Comparison of ENCODE assay signal across 19 cellular contexts in genomic region chr6:87762116-87762515, GRCh38.
DNase-seq lines count a peak whose midpoint lies in the region; ATAC-seq and TF ChIP-seq lines count a peak whose summit lies in the region.
"Had no signal": no experiment of that assay in that cellular context is flagged by ENCODE, and none has a peak within 500 bp of the region (broad histone marks: within the 10 kb centered on the region; RNA-seq: fewer than 3 reads in every experiment).

No MANE protein-coding gene starts in this region.

- H3K36me3 ChIP-seq in SK-N-SH (replicated peaks in 1 of 2; ENCODE audit: control insufficient read depth in 1 of 2, insufficient read depth in 2 of 2, low read length in 1 of 2) (no peaks in the 10 kb centered on the region), left lung (no peaks in the 10 kb centered on the region), trophoblast cell (ENCODE audit: control insufficient read depth in 1 of 2, insufficient read depth in 2 of 2, low read length in 2 of 2) (no peaks in the 10 kb centered on the region), H7 (replicated peaks; ENCODE audit: control insufficient read depth, insufficient read depth, low read length) (no peaks in the 10 kb centered on the region)

- H3K9me3 ChIP-seq in SK-N-SH (no peaks in the 10 kb centered on the region), left lung (no peaks in the 10 kb centered on the region), trophoblast cell (ENCODE audit: insufficient read depth, low read depth, low read length) (no peaks in the 10 kb centered on the region)
- H3K9me3 ChIP-seq: A549, Caco-2 had no signal

- H4K8ac ChIP-seq in trophoblast cell (ENCODE audit: low read depth, low read length) = no peak overlapping the region

- H2AFZ ChIP-seq in SK-N-SH (ENCODE audit: low read depth) (no peak overlapping the region), trophoblast cell (ENCODE audit: insufficient read depth, low read length, poor library complexity) (no peak overlapping the region)
- H2AFZ ChIP-seq: GM23248 had no signal

- POLR2A ChIA-PET in SK-N-SH (lab: Yijun Ruan, JAX) = no interaction called here

- no peak overlapping the region for H3K4ac ChIP-seq in trophoblast cell (ENCODE audit: low read depth, low read length)

- TF ChIP-seq EP300 in SK-N-SH (IDR thresholded peaks at IDR 0.05; ENCODE audit: borderline replicate concordance in 1 of 2, low read depth in 1 of 2, low read length in 1 of 2) = no peak

- ATAC-seq in SK-N-SH treated with all-trans-retinoic acid at 6 μM for 48 hours (no peak), left lung (peak; percentile 81)
- ATAC-seq: A549, HCT116 had no signal

- no peak for TF ChIP-seq RAD21 in SK-N-SH (IDR thresholded peaks at IDR 0.05; ENCODE audit: low read length)

- H3K9me2 ChIP-seq in SK-N-SH = no peaks in the 10 kb centered on the region

- no peak overlapping the region for H4K91ac ChIP-seq in trophoblast cell (ENCODE audit: low read depth, low read length)

- H3K27me3 ChIP-seq in SK-N-SH (ENCODE audit: insufficient read depth) = no peaks in the 10 kb centered on the region
- H3K27me3 ChIP-seq in left lung = no peaks in the 10 kb centered on the region
- no peaks in the 10 kb centered on the region for H3K27me3 ChIP-seq in trophoblast cell (ENCODE audit: insufficient read depth, low read length)
- H3K27me3 ChIP-seq in H7 (ENCODE audit: control insufficient read depth, insufficient read depth, low read length) = no peaks in the 10 kb centered on the region

- no peaks in the 10 kb centered on the region for H3K9me3 Mint-ChIP-seq in endothelial cell (ENCODE audit: unreplicated experiment)
- H3K9me3 Mint-ChIP-seq: CD4-positive, alpha-beta memory T cell; H9 had no signal

- no peak overlapping the region for H4K12ac ChIP-seq in trophoblast cell (ENCODE audit: low read depth, low read length)

- H3K4me3 ChIP-seq in SK-N-SH (ENCODE audit: low read depth in 2 of 2, low read length in 1 of 2) = no peak overlapping the region
- H3K4me3 ChIP-seq in left lung = no peak overlapping the region
- no peak overlapping the region for H3K4me3 ChIP-seq in trophoblast cell (ENCODE audit: low read depth, low read length)
- H3K4me3 ChIP-seq in H7 (ENCODE audit: insufficient read depth, low read depth, low read length) = no peak overlapping the region
- H3K4me3 ChIP-seq: A549, GM23248 had no signal

- H3K79me2 ChIP-seq in SK-N-SH (ENCODE audit: insufficient read depth) = no peaks in the 10 kb centered on the region
- H3K79me2 ChIP-seq in trophoblast cell (ENCODE audit: control insufficient read depth, insufficient read depth, low read length, poor library complexity) = no peaks in the 10 kb centered on the region

- no peak overlapping the region for H3K27ac Mint-ChIP-seq in endothelial cell (ENCODE audit: unreplicated experiment)
- H3K27ac Mint-ChIP-seq: CD4-positive, alpha-beta memory T cell; H9 had no signal

- peaks cover 2% of the 10 kb centered on the region for H3K27me3 Mint-ChIP-seq in endothelial cell (ENCODE audit: unreplicated experiment)
- H3K27me3 Mint-ChIP-seq: CD4-positive, alpha-beta memory T cell had no signal

- CTCF ChIA-PET in SK-N-SH (lab: Yijun Ruan, JAX) = no interaction called here

- H3K4me2 ChIP-seq in SK-N-SH = no peak overlapping the region
- no peak overlapping the region for H3K4me2 ChIP-seq in trophoblast cell (ENCODE audit: low read length)
- H3K4me2 ChIP-seq: A549 had no signal

- intact Hi-C loops in left lung (cut with DNase I) = no loop called here

- no peak overlapping the region for H3K14ac ChIP-seq in trophoblast cell (ENCODE audit: low read length)

- H3K9ac ChIP-seq in SK-N-SH (no peak overlapping the region), trophoblast cell (ENCODE audit: low read length) (no peak overlapping the region)
- H3K9ac ChIP-seq: GM23248 had no signal

- no peaks in the 10 kb centered on the region for H3K4me1 Mint-ChIP-seq in endothelial cell (ENCODE audit: unreplicated experiment)

- H3K23ac ChIP-seq in trophoblast cell (ENCODE audit: low read length) = no peak overlapping the region

- TF ChIP-seq CTCF in SK-N-SH (IDR thresholded peaks at IDR 0.05) (no peak), left lung (IDR thresholded peaks at IDR 0.05) (no peak), endothelial cell (IDR thresholded peaks at IDR 0.05; ENCODE audit: unreplicated experiment) (no peak)

- no peak overlapping the region for H2BK5ac ChIP-seq in trophoblast cell (ENCODE audit: low read depth, low read length, poor library complexity)

- H3K27ac ChIP-seq in SK-N-SH (ENCODE audit: low read depth in 2 of 2, low read length in 1 of 2) = no peak overlapping the region
- no peak overlapping the region for H3K27ac ChIP-seq in left lung
- no peak overlapping the region for H3K27ac ChIP-seq in trophoblast cell (ENCODE audit: low read depth, low read length)
- H3K27ac ChIP-seq: 22Rv1, A549, GM23248 had no signal

- peaks cover 0 to 2% of the 10 kb centered on the region in 2 experiments; a peak in 1 of 4 replicates for H3K4me1 ChIP-seq in SK-N-SH (ENCODE audit: control insufficient read depth in 1 of 2, insufficient read depth in 2 of 2, low read depth in 1 of 2, low read length in 1 of 2)
- peaks cover 0 to 12% of the 10 kb centered on the region in 2 donors for H3K4me1 ChIP-seq in left lung
- H3K4me1 ChIP-seq in trophoblast cell (ENCODE audit: control insufficient read depth in 1 of 2, insufficient read depth in 2 of 2, low read length in 2 of 2) = no peaks in the 10 kb centered on the region
- H3K4me1 ChIP-seq: Caco-2 had no signal

- WGBS in SK-N-SH (ENCODE audit: low lambda C conversion rate) = 74% methylated on average over 3 of the region's 3 CpGs
- no CpG with 5 or more reads among the region's 3 CpGs for WGBS in trophoblast cell (ENCODE audit: extremely low coverage, insufficient coverage, insufficient read length)

- DNase-seq in SK-N-SH (peak; percentile 18), left lung (no peak), trophoblast cell (peak; percentile 22 to 58), COR-L47 (lab: John Stamatoyannopoulos, UW) (no peak), endothelial cell (ENCODE audit: low spot score) (no peak), H7 (no peak)
- DNase-seq in stimulated activated CD4-positive, alpha-beta T cell treated with anti-CD3 and anti-CD28 coated beads, Interleukin-2, amount 100 ng/mL, for 48 hours = no peak
- DNase-seq: ACHN; C1 segment of cervical spinal cord; Caco-2; CD4-positive, alpha-beta memory T cell; DMS153; DND-41; GM23248; H9 had no signal

- H4K20me1 ChIP-seq in SK-N-SH (ENCODE audit: insufficient read depth) = no peaks in the 10 kb centered on the region

- no peak overlapping the region for H2BK120ac ChIP-seq in trophoblast cell (ENCODE audit: insufficient read depth, low read length, poor library complexity)

- no peak overlapping the region for H3K18ac ChIP-seq in trophoblast cell (ENCODE audit: low read length)

- peaks cover 4% of the 10 kb centered on the region for H3K36me3 Mint-ChIP-seq in endothelial cell (ENCODE audit: low read depth, unreplicated experiment)
- H3K36me3 Mint-ChIP-seq: CD4-positive, alpha-beta memory T cell had no signal

- H2BK12ac ChIP-seq in trophoblast cell (ENCODE audit: low read length) = no peak overlapping the region

- H3F3A ChIP-seq in SK-N-SH (replicated peaks; ENCODE audit: insufficient read depth) = no peaks in the 10 kb centered on the region

- H2AK5ac ChIP-seq in trophoblast cell (ENCODE audit: low read length) = no peak overlapping the region

- H3K79me1 ChIP-seq in trophoblast cell (ENCODE audit: low read length) = no peaks in the 10 kb centered on the region

- no peak overlapping the region for H3K4me3 Mint-ChIP-seq in endothelial cell (ENCODE audit: unreplicated experiment)
- H3K4me3 Mint-ChIP-seq: CD4-positive, alpha-beta memory T cell; H9 had no signal

TF ChIP-seq in SK-N-SH, 30 proteins besides CTCF, POLR2A, EP300 and RAD21:
- no peak for TF ChIP-seq FOSL2 (IDR thresholded peaks at IDR 0.05; ENCODE audit: borderline replicate concordance, low read depth)
TF ChIP-seq in SK-N-SH: peak in this region for 0.

TF ChIP-seq in SK-N-SH treated with all-trans-retinoic acid at 6 μM for 48 hours, 23 proteins besides CTCF, POLR2A, EP300 and RAD21 (continues in another document):
- TF ChIP-seq RARB (CRISPR knock-in tag; IDR thresholded peaks at IDR 0.05) = no peak
- no peak for TF ChIP-seq TOX (CRISPR knock-in tag; IDR thresholded peaks at IDR 0.05; ENCODE audit: borderline replicate concordance)
- no peak for TF ChIP-seq ZC3H10 (CRISPR knock-in tag; IDR thresholded peaks at IDR 0.05)
- TF ChIP-seq ZFP30 (CRISPR knock-in tag; IDR thresholded peaks at IDR 0.05) = no peak
- TF ChIP-seq CSRNP3 (CRISPR knock-in tag; IDR thresholded peaks at IDR 0.05) = no peak
- no peak for TF ChIP-seq ZNF70 (CRISPR knock-in tag; IDR thresholded peaks at IDR 0.05)
- TF ChIP-seq OSR1 (CRISPR knock-in tag; IDR thresholded peaks at IDR 0.05) = no peak
- TF ChIP-seq SNAI2 (CRISPR knock-in tag; IDR thresholded peaks at IDR 0.05) = no peak
- no peak for TF ChIP-seq ESRRG (CRISPR knock-in tag; IDR thresholded peaks at IDR 0.05)

Comparison
In these comparisons a context has a peak if more than half of its experiments do, and no peak if none do; other contexts are left out.
1. DNase-seq: peak in SK-N-SH (single experiment) and trophoblast cell (2 of 2); none in left lung (0 of 2), COR-L47 (single experiment), endothelial cell (single experiment), H7 (single experiment) and stimulated activated CD4-positive, alpha-beta T cell treated with anti-CD3 and anti-CD28 coated beads, Interleukin-2, amount 100 ng/mL, for 48 hours (0 of 2).